23 cellular contexts compared by ENCODE assay signal in genomic region chr10:16679511-16679910, GRCh38.
"Had no signal": no experiment of that assay in that cellular context is flagged by ENCODE, and none has a peak within 500 bp of the region (broad histone marks: within the 10 kb centered on the region; RNA-seq: fewer than 3 reads in every experiment).

No MANE protein-coding gene starts in this region.

- H3K4me1 ChIP-seq: colonic mucosa, esophagus squamous epithelium, gastrocnemius medialis, heart right ventricle, left lung, lower lobe of right lung had no signal

- H3K27me3 ChIP-seq: colonic mucosa, esophagus squamous epithelium, gastrocnemius medialis, heart right ventricle, left lung had no signal

- H3K27me3 Mint-ChIP-seq: dendritic cell treated with granulocyte-macrophage colony-stimulating factor and Interleukin-4, amounts not matched to agents 40 ng/mL and 50 ng/mL, for 4 days; effector memory CD8-positive, alpha-beta T cell had no signal

- H3K4me3 Mint-ChIP-seq: dendritic cell treated with granulocyte-macrophage colony-stimulating factor and Interleukin-4, amounts not matched to agents 40 ng/mL and 50 ng/mL, for 4 days; effector memory CD8-positive, alpha-beta T cell; endodermal cell; mesothelial cell of epicardium had no signal

- H3K27ac ChIP-seq: colonic mucosa, epithelial cell of prostate, esophagus squamous epithelium, gastrocnemius medialis, heart right ventricle, left lung, lower lobe of right lung had no signal

- H3K4me1 Mint-ChIP-seq: endodermal cell, mesothelial cell of epicardium had no signal

- H3K4me3 ChIP-seq: colonic mucosa, esophagus squamous epithelium, gastrocnemius medialis, heart right ventricle, left lung, lower lobe of right lung, mucosa of descending colon had no signal

- DNase-seq: colonic mucosa; cortex of kidney; effector CD8-positive, alpha-beta T cell; effector memory CD8-positive, alpha-beta T cell; endodermal cell; erythroblast; esophagus squamous epithelium; foreskin fibroblast; foreskin melanocyte; gastrocnemius medialis; glutamatergic neuron; head of caudate nucleus; heart right ventricle; hippocampal formation; left cardiac atrium; left lung; left ventricle myocardium superior; lower lobe of right lung; mesenchymal stem cell; mucosa of descending colon had no signal

- H3K36me3 ChIP-seq: colonic mucosa, esophagus squamous epithelium, gastrocnemius medialis, heart right ventricle, left lung, lower lobe of right lung had no signal

- H3K9me3 ChIP-seq: colonic mucosa, esophagus squamous epithelium, gastrocnemius medialis, lower lobe of right lung, mucosa of descending colon had no signal

- H3K9me3 Mint-ChIP-seq: dendritic cell treated with granulocyte-macrophage colony-stimulating factor and Interleukin-4, amounts not matched to agents 40 ng/mL and 50 ng/mL, for 4 days; effector memory CD8-positive, alpha-beta T cell had no signal

- H3K27ac Mint-ChIP-seq: dendritic cell treated with granulocyte-macrophage colony-stimulating factor and Interleukin-4, amounts not matched to agents 40 ng/mL and 50 ng/mL, for 4 days; effector memory CD8-positive, alpha-beta T cell; endodermal cell; mesothelial cell of epicardium had no signal
